Comparison of ENCODE assay signal across 10 cellular contexts in the genomic region with DNA sequence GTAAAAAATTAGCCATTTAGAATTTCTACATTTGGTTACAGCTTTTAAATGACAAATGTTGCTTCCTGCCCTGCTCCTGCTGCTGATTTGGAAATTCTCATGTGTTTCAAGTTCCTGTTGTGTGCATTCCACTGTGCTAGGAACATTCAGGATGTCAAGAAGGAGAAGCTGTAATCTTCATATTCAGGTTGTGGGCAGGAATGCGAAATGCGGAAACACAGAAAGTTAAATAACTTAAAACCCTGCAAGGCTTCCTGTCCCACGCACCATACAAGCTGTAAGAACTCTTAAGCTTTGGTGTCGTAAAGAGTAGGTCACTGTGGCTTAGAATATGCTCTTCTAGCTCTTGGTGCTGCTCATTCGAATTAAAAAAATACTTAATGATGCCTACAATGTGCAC. TPM values are rescaled to one million over a fixed set of nuclear protein-coding genes. Genes with fewer than 3 reads are reported as not detected.
DNase-seq lines count a peak whose midpoint lies in the region; ATAC-seq and TF ChIP-seq lines count a peak whose summit lies in the region.
"Had no signal": no experiment of that assay in that cellular context is flagged by ENCODE, and none has a peak within 500 bp of the region (broad histone marks: within the 10 kb centered on the region; RNA-seq: fewer than 3 reads in every experiment).

No MANE protein-coding gene starts in this region.

- no peak overlapping the region for H3K4me3 ChIP-seq in mesodermal cell (ENCODE audit: extremely low read depth, insufficient read depth, low read length, poor library complexity, severe bottlenecking)
- H3K4me3 ChIP-seq: BLaER1 had no signal

- H3K9me3 ChIP-seq in mesodermal cell (ENCODE audit: control insufficient read depth, low read length): no peaks in the 10 kb centered on the region
- H3K9me3 ChIP-seq: BLaER1 had no signal

- H3K27ac ChIP-seq in mesodermal cell (ENCODE audit: low read depth, low read length, severe bottlenecking): peak overlapping the region; percentile 8
- H3K27ac ChIP-seq: BLaER1 had no signal

- WGBS in mesodermal cell (ENCODE audit: insufficient coverage in 2 of 2), 2 experiments: 100% methylated on average over 1 to 5 of the region's 5 CpGs

- intact Hi-C loops in activated T-helper 1 cell treated with anti-CD3 and anti-CD28 coated beads, Interleukin-12 subunit alpha, Interleukin-12 subunit beta, Interleukin-2, Interleukin-4 antibody, amounts not matched to agents 30 ng/mL and 10 ng/mL and 1 ng/mL, durations not matched to agents 14 hours and 24 hours and 36 hours (cut with micrococcal nuclease): no loop called here

- peaks cover 61% of the 10 kb centered on the region for H3K4me1 Mint-ChIP-seq in stimulated activated naive CD8-positive, alpha-beta T cell treated with anti-CD3 and anti-CD28 coated beads, Interleukin-15, Interleukin-2, amounts not matched to agents 100 ng/mL and 50 ng/mL, for 24 hours (ENCODE audit: low read depth)
- H3K4me1 Mint-ChIP-seq in activated T-helper 1 cell treated with anti-CD3 and anti-CD28 coated beads, Interleukin-12 subunit alpha, Interleukin-12 subunit beta, Interleukin-2, Interleukin-4 antibody, amounts not matched to agents 30 ng/mL and 10 ng/mL and 1 ng/mL, durations not matched to agents 14 hours and 24 hours and 36 hours (ENCODE audit: low read depth): peaks cover 35% of the 10 kb centered on the region

- H3K9me3 Mint-ChIP-seq in stimulated activated naive CD8-positive, alpha-beta T cell treated with anti-CD3 and anti-CD28 coated beads, Interleukin-15, Interleukin-2, amounts not matched to agents 100 ng/mL and 50 ng/mL, for 24 hours: peaks cover 5% of the 10 kb centered on the region
- H3K9me3 Mint-ChIP-seq in activated T-helper 1 cell treated with anti-CD3 and anti-CD28 coated beads, Interleukin-12 subunit alpha, Interleukin-12 subunit beta, Interleukin-2, Interleukin-4 antibody, amounts not matched to agents 30 ng/mL and 10 ng/mL and 1 ng/mL, durations not matched to agents 14 hours and 24 hours and 36 hours: no peaks in the 10 kb centered on the region

- H3K36me3 Mint-ChIP-seq in stimulated activated naive CD8-positive, alpha-beta T cell treated with anti-CD3 and anti-CD28 coated beads, Interleukin-15, Interleukin-2, amounts not matched to agents 100 ng/mL and 50 ng/mL, for 24 hours (ENCODE audit: low read depth): peaks cover 45% of the 10 kb centered on the region
- peaks cover 32% of the 10 kb centered on the region for H3K36me3 Mint-ChIP-seq in activated T-helper 1 cell treated with anti-CD3 and anti-CD28 coated beads, Interleukin-12 subunit alpha, Interleukin-12 subunit beta, Interleukin-2, Interleukin-4 antibody, amounts not matched to agents 30 ng/mL and 10 ng/mL and 1 ng/mL, durations not matched to agents 14 hours and 24 hours and 36 hours (ENCODE audit: low read depth)

- CTCF ChIA-PET in GM10248 (lab: Yijun Ruan, JAX): interaction anchor here (0.8 to 1.3 kb wide), 4 partner anchors 13 to 88 kb away, joined by 3 to 4 read pairs (median 3); no protein-coding TSS in a partner anchor

- no peak for DNase-seq in stimulated activated naive CD8-positive, alpha-beta T cell treated with anti-CD3 and anti-CD28 coated beads, Interleukin-15, Interleukin-2, amounts not matched to agents 100 U/mL and 50 U/mL, for 24 hours
- no peak for DNase-seq in activated T-helper 1 cell treated with anti-CD3 and anti-CD28 coated beads, Interleukin-12 subunit alpha, Interleukin-12 subunit beta, Interleukin-2, Interleukin-4 antibody, amounts not matched to agents 30 ng/mL and 10 ng/mL and 1 ng/mL, durations not matched to agents 14 hours and 24 hours and 36 hours (ENCODE audit: low spot score)
- no peak for DNase-seq in GM10248 (ENCODE audit: extremely low spot score)
- no peak for DNase-seq in NCI-H69 (lab: John Stamatoyannopoulos, UW)

- H3K27me3 Mint-ChIP-seq in stimulated activated naive CD8-positive, alpha-beta T cell treated with anti-CD3 and anti-CD28 coated beads, Interleukin-15, Interleukin-2, amounts not matched to agents 100 ng/mL and 50 ng/mL, for 24 hours: no peaks in the 10 kb centered on the region
- no peaks in the 10 kb centered on the region for H3K27me3 Mint-ChIP-seq in activated T-helper 1 cell treated with anti-CD3 and anti-CD28 coated beads, Interleukin-12 subunit alpha, Interleukin-12 subunit beta, Interleukin-2, Interleukin-4 antibody, amounts not matched to agents 30 ng/mL and 10 ng/mL and 1 ng/mL, durations not matched to agents 14 hours and 24 hours and 36 hours (ENCODE audit: insufficient read depth)

- POLR2A ChIA-PET in GM10248 (lab: Yijun Ruan, JAX): interaction anchor here (0.5 kb wide), 1 partner anchor 16 kb away, joined by 3 read pairs; no protein-coding TSS in a partner anchor

- TF ChIP-seq CTCF in GM10248 (IDR thresholded peaks at IDR 0.05; ENCODE audit: control extremely low read depth, extremely low read depth, low read depth, missing control alignments): no peak

- H3K4me3 Mint-ChIP-seq in stimulated activated naive CD8-positive, alpha-beta T cell treated with anti-CD3 and anti-CD28 coated beads, Interleukin-15, Interleukin-2, amounts not matched to agents 100 ng/mL and 50 ng/mL, for 24 hours: no peak overlapping the region
- H3K4me3 Mint-ChIP-seq in activated T-helper 1 cell treated with anti-CD3 and anti-CD28 coated beads, Interleukin-12 subunit alpha, Interleukin-12 subunit beta, Interleukin-2, Interleukin-4 antibody, amounts not matched to agents 30 ng/mL and 10 ng/mL and 1 ng/mL, durations not matched to agents 14 hours and 24 hours and 36 hours: no peak overlapping the region

- no peak for ATAC-seq in stimulated activated naive CD8-positive, alpha-beta T cell treated with anti-CD3 and anti-CD28 coated beads, Interleukin-15, Interleukin-2, amounts not matched to agents 100 U/mL and 50 U/mL, for 24 hours
- ATAC-seq in GM21717 (IDR thresholded peaks at IDR 0.05; ENCODE audit: unreplicated experiment) (no peak), GM21381 (IDR thresholded peaks at IDR 0.05; ENCODE audit: unreplicated experiment) (no peak)
- ATAC-seq: left colon had no signal

- H3K36me3 ChIP-seq in mesodermal cell (ENCODE audit: control insufficient read depth, insufficient read depth, low read length): peaks cover 97% of the 10 kb centered on the region

- no peaks in the 10 kb centered on the region for H3K4me1 ChIP-seq in mesodermal cell (ENCODE audit: control insufficient read depth, insufficient read depth, low read length, poor library complexity, severe bottlenecking)
- H3K4me1 ChIP-seq: BLaER1 had no signal

- H3K27ac Mint-ChIP-seq in stimulated activated naive CD8-positive, alpha-beta T cell treated with anti-CD3 and anti-CD28 coated beads, Interleukin-15, Interleukin-2, amounts not matched to agents 100 ng/mL and 50 ng/mL, for 24 hours: peak overlapping the region; percentile 83
- H3K27ac Mint-ChIP-seq in activated T-helper 1 cell treated with anti-CD3 and anti-CD28 coated beads, Interleukin-12 subunit alpha, Interleukin-12 subunit beta, Interleukin-2, Interleukin-4 antibody, amounts not matched to agents 30 ng/mL and 10 ng/mL and 1 ng/mL, durations not matched to agents 14 hours and 24 hours and 36 hours: peak overlapping the region; percentile 68

RNA-seq across cellular contexts. Expression of a gene that starts 52.6 kb away (rescaled TPM):
- not detected in 2 replicates for total RNA-seq in activated T-helper 1 cell treated with anti-CD3 and anti-CD28 coated beads, Interleukin-12 subunit alpha, Interleukin-12 subunit beta, Interleukin-2, Interleukin-4 antibody, amounts not matched to agents 30 ng/mL and 10 ng/mL and 1 ng/mL, durations not matched to agents 14 hours and 24 hours and 36 hours
- 3.7 TPM for polyA plus RNA-seq in mesodermal cell (2013, experiment 1 of 2)
- polyA plus RNA-seq in mesodermal cell (2013, experiment 2 of 2): 4.0 TPM
